Comparison of ENCODE assay signal across 30 cellular contexts in the genomic region with DNA sequence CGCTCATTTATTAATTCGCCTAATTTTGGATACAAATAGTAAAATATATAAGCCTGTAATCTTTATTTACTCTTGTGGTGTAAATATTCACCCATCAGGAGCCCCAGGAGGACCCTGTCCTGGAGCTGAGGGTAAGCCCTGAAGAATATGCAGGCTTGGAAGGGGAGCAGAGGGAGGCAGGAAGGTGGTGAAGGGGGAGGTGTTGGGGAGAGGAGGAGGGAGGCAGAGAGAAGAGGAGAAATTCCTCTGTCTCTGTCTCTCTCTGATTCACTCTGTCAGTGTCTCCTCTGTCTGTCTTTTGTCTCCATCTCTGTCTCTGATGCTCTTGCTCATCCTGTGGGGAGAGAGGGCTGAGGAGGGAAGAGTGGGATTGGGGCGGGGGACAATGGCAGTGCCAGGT. TPM values are rescaled to one million over a fixed set of nuclear protein-coding genes. Genes with fewer than 3 reads are reported as not detected.
"Had no signal": no experiment of that assay in that cellular context is flagged by ENCODE, and none has a peak within 500 bp of the region (broad histone marks: within the 10 kb centered on the region; RNA-seq: fewer than 3 reads in every experiment).

No MANE protein-coding gene starts in this region.

- H3K27ac ChIP-seq: brain microvascular endothelial cell, cardiac muscle cell, Peyer's patch, RWPE1, SJCRH30, VCaP had no signal

- H3K36me3 ChIP-seq: brain microvascular endothelial cell, cardiac muscle cell, Peyer's patch, SJCRH30 had no signal

- H3K4me2 ChIP-seq: SK-N-SH had no signal

- H3K4me3 Mint-ChIP-seq: activated CD4-positive, alpha-beta memory T cell treated with anti-CD3 and anti-CD28 coated beads, Interleukin-2, amount 10 ng/mL, durations not matched to agents 7 days and 5 days; activated CD4-positive, alpha-beta T cell treated with anti-CD3 and anti-CD28 coated beads for 36 hours; activated naive CD4-positive, alpha-beta T cell treated with anti-CD3 and anti-CD28 coated beads for 36 hours; activated naive CD8-positive, alpha-beta T cell; activated T-helper 17 cell treated with anti-CD3 and anti-CD28 coated beads, Interleukin-2, amount 50 U/mL, for 72 hours had no signal

- H3K27ac Mint-ChIP-seq: activated CD4-positive, alpha-beta memory T cell treated with anti-CD3 and anti-CD28 coated beads, Interleukin-2, amount 10 ng/mL, durations not matched to agents 7 days and 5 days; activated CD4-positive, alpha-beta T cell treated with anti-CD3 and anti-CD28 coated beads for 36 hours; activated naive CD4-positive, alpha-beta T cell treated with anti-CD3 and anti-CD28 coated beads for 36 hours; activated naive CD8-positive, alpha-beta T cell; activated T-helper 17 cell treated with anti-CD3 and anti-CD28 coated beads, Interleukin-2, amount 50 U/mL, for 72 hours had no signal

- H3K27me3 ChIP-seq: brain microvascular endothelial cell, cardiac muscle cell, Peyer's patch had no signal

- H3K4me3 ChIP-seq: cardiac muscle cell, Peyer's patch, SJCRH30 had no signal

- H3K36me3 Mint-ChIP-seq: activated naive CD8-positive, alpha-beta T cell had no signal

- H3K9ac ChIP-seq: SK-N-SH had no signal

- H3K9me3 Mint-ChIP-seq: activated CD4-positive, alpha-beta memory T cell treated with anti-CD3 and anti-CD28 coated beads, Interleukin-2, amount 10 ng/mL, durations not matched to agents 7 days and 5 days; activated naive CD4-positive, alpha-beta T cell treated with anti-CD3 and anti-CD28 coated beads for 36 hours; activated T-helper 17 cell treated with anti-CD3 and anti-CD28 coated beads, Interleukin-2, amount 50 U/mL, for 72 hours had no signal

- ATAC-seq: activated CD4-positive, alpha-beta T cell treated with anti-CD3 and anti-CD28 coated beads for 36 hours; activated T-helper 17 cell treated with anti-CD3 and anti-CD28 coated beads, Interleukin-2, amount 50 U/mL, for 72 hours had no signal

- DNase-seq: activated CD4-positive, alpha-beta memory T cell treated with anti-CD3 and anti-CD28 coated beads, Interleukin-2, amount 10 ng/mL, durations not matched to agents 7 days and 5 days; activated CD4-positive, alpha-beta T cell treated with anti-CD3 and anti-CD28 coated beads for 36 hours; activated CD4-positive, alpha-beta T cell treated with anti-CD3 and anti-CD28 coated beads, Interleukin-2, amount 50 U/mL, for 1 hour; activated gamma-delta T cell; activated naive CD4-positive, alpha-beta T cell treated with anti-CD3 and anti-CD28 coated beads for 36 hours; activated T-cell treated with anti-CD3 and anti-CD28 coated beads for 4 hours; activated T-cell treated with anti-CD3 and anti-CD28 coated beads, Interleukin-2, amount 50 U/mL, for 48 hours; brain microvascular endothelial cell; Karpas-422; NCI-H146; NCI-H187 treated with DMSO at 0.1 percent for 48 hours; NCI-H2081 treated with DMSO at 0.1 percent for 48 hours; NCI-H2171; NCI-H2227 treated with DMSO at 0.1 percent for 48 hours; NCI-H526; NCI-H82; NK-92 treated with Interleukin-12 subunit alpha and Interleukin-12 subunit beta, amount 100 ng/mL, for 24 hours; Peyer's patch; Right ventricle myocardium superior; SJCRH30; SK-N-SH; T-helper 1 cell had no signal

- H3K9me3 ChIP-seq: Peyer's patch, SJCRH30, SK-N-SH had no signal

RNA-seq across cellular contexts. Expression of a gene that starts 2.8 kb away (rescaled TPM):
- total RNA-seq: cardiac muscle cell, NCI-H460, SJCRH30 had no signal
- polyA plus RNA-seq: cardiac muscle cell, SK-N-SH had no signal

RNA-seq across cellular contexts. Expression of a gene that starts 18.1 kb away (rescaled TPM):
- total RNA-seq: activated CD4-positive, alpha-beta memory T cell treated with anti-CD3 and anti-CD28 coated beads, Interleukin-2, amount 10 ng/mL, durations not matched to agents 7 days and 5 days; activated CD4-positive, alpha-beta T cell treated with anti-CD3 and anti-CD28 coated beads for 36 hours; activated CD8-positive, alpha-beta memory T cell treated with anti-CD3 and anti-CD28 coated beads for 36 hours; activated naive CD4-positive, alpha-beta T cell treated with anti-CD3 and anti-CD28 coated beads for 36 hours; activated T-helper 17 cell treated with anti-CD3 and anti-CD28 coated beads, Interleukin-2, amount 50 U/mL, for 72 hours; cardiac muscle cell; NCI-H460; T-helper 2 cell treated with Interferon-gamma antibody and Interleukin-4, amounts not matched to agents 100 ng/mL and 5 ng/mL, for 36 hours had no signal
- polyA plus RNA-seq: cardiac muscle cell, SK-N-SH had no signal

RNA-seq across cellular contexts. Expression of a gene that starts 53.3 kb away (rescaled TPM):
- total RNA-seq: activated CD8-positive, alpha-beta memory T cell treated with anti-CD3 and anti-CD28 coated beads for 36 hours; activated naive CD4-positive, alpha-beta T cell treated with anti-CD3 and anti-CD28 coated beads for 36 hours; activated T-helper 17 cell treated with anti-CD3 and anti-CD28 coated beads, Interleukin-2, amount 50 U/mL, for 72 hours; NCI-H460; SJCRH30; T-helper 2 cell treated with Interferon-gamma antibody and Interleukin-4, amounts not matched to agents 100 ng/mL and 5 ng/mL, for 36 hours had no signal
